In genomic region chr3:52400275-52400793, GRCh38 we compare ENCODE assay signal across 27 cellular contexts. TPM values are rescaled to one million over a fixed set of nuclear protein-coding genes. Genes with fewer than 3 reads are reported as not detected.
DNase-seq lines count a peak whose midpoint lies in the region; ATAC-seq and TF ChIP-seq lines count a peak whose summit lies in the region.
"Had no signal": no experiment of that assay in that cellular context is flagged by ENCODE, and none has a peak within 500 bp of the region (broad histone marks: within the 10 kb centered on the region; RNA-seq: fewer than 3 reads in every experiment).

No MANE protein-coding gene starts in this region.

- H3K27ac Mint-ChIP-seq in activated naive CD8-positive, alpha-beta T cell = peak overlapping the region; percentile 64
- no peak overlapping the region for H3K27ac Mint-ChIP-seq in activated naive CD8-positive, alpha-beta T cell treated with anti-CD3 and anti-CD28 coated beads for 36 hours
- H3K27ac Mint-ChIP-seq: activated CD4-positive, alpha-beta T cell treated with anti-CD3 and anti-CD28 coated beads, Interleukin-2, amount 10 ng/mL, durations not matched to agents 24 days and 14 days had no signal

- WGBS in body of pancreas, 2 donors = 59 to 78% methylated on average over 9 to 10 of the region's 10 CpGs
- WGBS in stomach, 5 donors = 47 to 71% (median 56%) methylated on average over 10 of the region's 10 CpGs
- no CpG with 5 or more reads among the region's 10 CpGs for WGBS in mesendoderm (ENCODE audit: extremely low coverage, insufficient coverage, low lambda C conversion rate)

- H3K36me3 ChIP-seq in body of pancreas (replicated peaks in 1 of 2; ENCODE audit: insufficient read depth in 1 of 2, low read depth in 2 of 2) (peaks cover 5 to 14% of the 10 kb centered on the region in 2 donors), mucosa of descending colon (ENCODE audit: low read depth) (peaks cover 18% of the 10 kb centered on the region), stomach (peaks cover 46 to 71% (median 65%) of the 10 kb centered on the region in 4 donors), mesendoderm (ENCODE audit: control insufficient read depth, insufficient read depth, low read length) (peaks cover 8% of the 10 kb centered on the region)
- H3K36me3 ChIP-seq: uterus had no signal

- H3K27ac ChIP-seq in body of pancreas = peak overlapping the region in 1 of 4 donors; percentile 43
- H3K27ac ChIP-seq in stomach = peak overlapping the region in 1 of 5 donors; percentile 11
- H3K27ac ChIP-seq in mesendoderm (ENCODE audit: low read depth, low read length) = no peak overlapping the region
- H3K27ac ChIP-seq: prostate gland, uterus had no signal

- no peak overlapping the region for H3K56ac ChIP-seq in mesendoderm (ENCODE audit: low read length)

- no peak overlapping the region for H4K8ac ChIP-seq in mesendoderm (ENCODE audit: low read depth, low read length)

- H3K4ac ChIP-seq in mesendoderm (ENCODE audit: low read depth, low read length) = no peak overlapping the region

- H3K27me3 Mint-ChIP-seq in activated naive CD8-positive, alpha-beta T cell = no peaks in the 10 kb centered on the region
- no peaks in the 10 kb centered on the region for H3K27me3 Mint-ChIP-seq in activated naive CD8-positive, alpha-beta T cell treated with anti-CD3 and anti-CD28 coated beads for 36 hours
- H3K27me3 Mint-ChIP-seq: activated CD4-positive, alpha-beta T cell treated with anti-CD3 and anti-CD28 coated beads, Interleukin-2, amount 10 ng/mL, durations not matched to agents 24 days and 14 days had no signal

- no peak overlapping the region for H3K4me3 Mint-ChIP-seq in activated naive CD8-positive, alpha-beta T cell
- no peak overlapping the region for H3K4me3 Mint-ChIP-seq in activated naive CD8-positive, alpha-beta T cell treated with anti-CD3 and anti-CD28 coated beads for 36 hours
- H3K4me3 Mint-ChIP-seq: activated CD4-positive, alpha-beta T cell treated with anti-CD3 and anti-CD28 coated beads, Interleukin-2, amount 10 ng/mL, durations not matched to agents 24 days and 14 days; nephron had no signal

- no peak overlapping the region for H2BK120ac ChIP-seq in mesendoderm (ENCODE audit: low read depth, low read length)

- H3K23ac ChIP-seq in mesendoderm (ENCODE audit: low read length) = no peak overlapping the region

- H3K27me3 ChIP-seq in body of pancreas = no peaks in the 10 kb centered on the region
- no peaks in the 10 kb centered on the region for H3K27me3 ChIP-seq in stomach
- no peaks in the 10 kb centered on the region for H3K27me3 ChIP-seq in mesendoderm (ENCODE audit: insufficient read depth, low read length, poor library complexity)
- H3K27me3 ChIP-seq: uterus had no signal

- H2AK5ac ChIP-seq in mesendoderm (ENCODE audit: low read length) = no peak overlapping the region

- intact Hi-C loops in body of pancreas (cut with DNase I) = no loop called here
- intact Hi-C loops in mucosa of descending colon (cut with DNase I, micrococcal nuclease) = no loop called here
- intact Hi-C loops in stomach (cut with DNase I; ENCODE audit: low total_unique reads) = no loop called here

- H3K4me3 ChIP-seq in body of pancreas = no peak overlapping the region
- H3K4me3 ChIP-seq in mucosa of descending colon = no peak overlapping the region
- no peak overlapping the region for H3K4me3 ChIP-seq in stomach
- H3K4me3 ChIP-seq in mesendoderm (ENCODE audit: low read length) = no peak overlapping the region
- H3K4me3 ChIP-seq: prostate gland, smooth muscle cell, uterus had no signal

- H3K9me3 Mint-ChIP-seq in activated naive CD8-positive, alpha-beta T cell (ENCODE audit: low read depth) = no peaks in the 10 kb centered on the region
- H3K9me3 Mint-ChIP-seq in activated naive CD8-positive, alpha-beta T cell treated with anti-CD3 and anti-CD28 coated beads for 36 hours = no peaks in the 10 kb centered on the region
- H3K9me3 Mint-ChIP-seq: activated CD4-positive, alpha-beta T cell treated with anti-CD3 and anti-CD28 coated beads, Interleukin-2, amount 10 ng/mL, durations not matched to agents 24 days and 14 days; nephron had no signal

- no peak for TF ChIP-seq EP300 in stomach (IDR thresholded peaks at IDR 0.05)

- H3K36me3 Mint-ChIP-seq in activated naive CD8-positive, alpha-beta T cell = no peaks in the 10 kb centered on the region
- peaks cover 3% of the 10 kb centered on the region for H3K36me3 Mint-ChIP-seq in activated naive CD8-positive, alpha-beta T cell treated with anti-CD3 and anti-CD28 coated beads for 36 hours

- H3K4me1 Mint-ChIP-seq in activated naive CD8-positive, alpha-beta T cell (ENCODE audit: low read depth) = no peaks in the 10 kb centered on the region
- no peaks in the 10 kb centered on the region for H3K4me1 Mint-ChIP-seq in activated naive CD8-positive, alpha-beta T cell treated with anti-CD3 and anti-CD28 coated beads for 36 hours
- H3K4me1 Mint-ChIP-seq: activated CD4-positive, alpha-beta T cell treated with anti-CD3 and anti-CD28 coated beads, Interleukin-2, amount 10 ng/mL, durations not matched to agents 24 days and 14 days; nephron had no signal

- H3K9ac ChIP-seq in mesendoderm (ENCODE audit: low read length) = no peak overlapping the region

- no peak overlapping the region for H3K18ac ChIP-seq in mesendoderm (ENCODE audit: low read length)

- no peak for DNase-seq in activated naive CD8-positive, alpha-beta T cell treated with anti-CD3 and anti-CD28 coated beads for 36 hours
- DNase-seq in body of pancreas = peak in 2 of 4 donors; percentile 29 to 40
- DNase-seq in mucosa of descending colon = peak in 2 of 3 donors; percentile 43 to 50
- DNase-seq in stomach = peak; percentile 61
- no peak for DNase-seq in hypothalamus (lab: John Stamatoyannopoulos, UW)
- DNase-seq in mesendoderm = no peak
- DNase-seq: activated CD4-positive, alpha-beta T cell treated with anti-CD3 and anti-CD28 coated beads, Interleukin-2, amount 10 ng/mL, durations not matched to agents 24 days and 14 days; activated CD8-positive, alpha-beta memory T cell treated with anti-CD3 and anti-CD28 coated beads, Interleukin-2, amount 50 U/mL, for 4 hours; activated gamma-delta T cell; amniotic stem cell; Calu3; caudate nucleus; mesenchymal stem cell; NCI-H1105; NCI-H2107; NCI-H526; stimulated activated CD4-positive, alpha-beta T cell treated with anti-CD3 and anti-CD28 coated beads, Interleukin-4, amount 100 ng/mL, for 4 hours; SW 1271; uterus had no signal

- H3K9me3 ChIP-seq in body of pancreas (no peaks in the 10 kb centered on the region), mucosa of descending colon (no peaks in the 10 kb centered on the region), stomach (no peaks in the 10 kb centered on the region)
- H3K9me3 ChIP-seq: prostate gland, uterus had no signal

- no peak overlapping the region for H2BK5ac ChIP-seq in mesendoderm (ENCODE audit: low read length)

- TF ChIP-seq CTCF in body of pancreas (IDR thresholded peaks at IDR 0.05) (no peak), mucosa of descending colon (IDR thresholded peaks at IDR 0.05) (no peak), stomach (IDR thresholded peaks at IDR 0.05) (no peak)

- peak; percentile 51 for ATAC-seq in body of pancreas
- ATAC-seq in mucosa of descending colon = peak; percentile 53
- ATAC-seq in activated CD4-positive, CD25-positive, alpha-beta regulatory T cell treated with anti-CD3 and anti-CD28 coated beads, Interleukin-2, amount 50 U/mL, for 24 hours = no peak

- no peaks in the 10 kb centered on the region for H3K79me1 ChIP-seq in mesendoderm (ENCODE audit: low read length)

- H3K4me1 ChIP-seq in body of pancreas (peaks cover 11% of the 10 kb centered on the region), mucosa of descending colon (ENCODE audit: low read depth) (peaks cover 7% of the 10 kb centered on the region), stomach (peaks cover 7 to 15% (median 11%) of the 10 kb centered on the region in 4 donors), mesendoderm (ENCODE audit: control insufficient read depth, low read depth, low read length) (no peaks in the 10 kb centered on the region)
- H3K4me1 ChIP-seq: prostate gland, uterus had no signal

- TF ChIP-seq POLR2A in body of pancreas (IDR thresholded peaks at IDR 0.05) (no peak), stomach (IDR thresholded peaks at IDR 0.05) (no peak)

- H3K4me2 ChIP-seq in mesendoderm (ENCODE audit: low read length) = no peak overlapping the region
- H3K4me2 ChIP-seq: smooth muscle cell had no signal

- no peak overlapping the region for H2BK15ac ChIP-seq in mesendoderm (replicated peaks; ENCODE audit: low read depth)

- no peak overlapping the region for H4K5ac ChIP-seq in mesendoderm (ENCODE audit: low read length)

- no peaks in the 10 kb centered on the region for H3K79me2 ChIP-seq in mesendoderm (ENCODE audit: control insufficient read depth, insufficient read depth, low read length)

RNA-seq across cellular contexts. Expression of gene BAP1, which starts 9.5 kb away (rescaled TPM):
- 100 to 1,000 TPM; 104 to 107 TPM for total RNA-seq in activated naive CD8-positive, alpha-beta T cell treated with anti-CD3 and anti-CD28 coated beads for 36 hours
- total RNA-seq in body of pancreas (10 to 100 TPM; 40.7 to 49.4 TPM), mucosa of descending colon (10 to 100 TPM; 69.3 to 87.0 (median 84.1) TPM), stomach (100 to 1,000 TPM in 1 of 5 donors, 10 to 100 TPM in 4; 49.4 to 137 (median 66.8) TPM)
- polyA plus RNA-seq in stomach = 10 to 100 TPM; 50.3 to 68.1 (median 52.4) TPM
- polyA plus RNA-seq in mesendoderm (2013, experiment 1 of 2) = 39.0 TPM
- 38.6 TPM for polyA plus RNA-seq in mesendoderm (2013, experiment 2 of 2)

RNA-seq across cellular contexts. Expression of gene PHF7, which starts 10.1 kb away (rescaled TPM):
- 10 to 100 TPM; 15.4 to 16.6 TPM for total RNA-seq in activated naive CD8-positive, alpha-beta T cell treated with anti-CD3 and anti-CD28 coated beads for 36 hours
- 1 to 10 TPM; 4.0 to 4.9 TPM for total RNA-seq in body of pancreas
- 10 to 100 TPM; 13.9 to 24.7 (median 17.6) TPM for total RNA-seq in mucosa of descending colon
- 10 to 100 TPM; 11.4 to 53.3 (median 15.2) TPM for total RNA-seq in stomach
- polyA plus RNA-seq in stomach = 10 to 100 TPM in 1 of 3 donors, 1 to 10 TPM in 2; 3.7 to 10.2 (median 4.1) TPM
- 4.9 TPM for polyA plus RNA-seq in mesendoderm (2013, experiment 1 of 2)
- polyA plus RNA-seq in mesendoderm (2013, experiment 2 of 2) = 4.9 TPM

RNA-seq across cellular contexts. Expression of gene SEMA3G, which starts 44.6 kb away (rescaled TPM):
- total RNA-seq in activated naive CD8-positive, alpha-beta T cell treated with anti-CD3 and anti-CD28 coated beads for 36 hours = under 1 TPM in 1 of 2 experiments, not detected in 1; 0.19 TPM
- total RNA-seq in body of pancreas = 10 to 100 TPM in 1 of 2 donors, 1 to 10 TPM in 1; 3.9 to 13.2 TPM
- 10 to 100 TPM in 1 of 3 donors, 1 to 10 TPM in 2; 2.7 to 10.2 (median 3.1) TPM for total RNA-seq in mucosa of descending colon
- 1 to 10 TPM in 3 of 5 donors, under 1 TPM in 2; under 0.01 to 9.6 (median 1.7) TPM for total RNA-seq in stomach
- 1 to 10 TPM; 1.4 to 2.3 (median 1.9) TPM for polyA plus RNA-seq in stomach
- polyA plus RNA-seq in mesendoderm (2013, experiment 1 of 2) = 0.56 TPM
- polyA plus RNA-seq in mesendoderm (2013, experiment 2 of 2) = 0.62 TPM
- total RNA-seq: A673, fibroblast of villous mesenchyme had no signal
- polyA plus RNA-seq: BJ had no signal

RNA-seq across cellular contexts. Expression of gene TNNC1, which starts 53.5 kb away (rescaled TPM):
- 1 to 10 TPM; 2.9 to 4.2 TPM for total RNA-seq in activated naive CD8-positive, alpha-beta T cell treated with anti-CD3 and anti-CD28 coated beads for 36 hours
- 10 to 100 TPM in 1 of 2 donors, under 1 TPM in 1; 0.99 to 10.4 TPM for total RNA-seq in body of pancreas
- 1 to 10 TPM in 2 of 3 donors, under 1 TPM in 1; 0.60 to 6.3 (median 2.5) TPM for total RNA-seq in mucosa of descending colon
- total RNA-seq in stomach = 1 to 10 TPM in 2 of 5 donors, not detected in 3; 3.1 to 6.5 TPM
- polyA plus RNA-seq in stomach = 10 to 100 TPM in 2 of 3 donors, 1 to 10 TPM in 1; 4.9 to 41.1 (median 20.3) TPM
- polyA plus RNA-seq in mesendoderm (2013, experiment 1 of 2) = 6.0 TPM
- polyA plus RNA-seq in mesendoderm (2013, experiment 2 of 2) = 6.5 TPM
- total RNA-seq: A673 had no signal

RNA-seq across cellular contexts. Expression of gene NISCH, which starts 55.1 kb away (rescaled TPM):
- 10 to 100 TPM; 55.0 to 57.3 TPM for total RNA-seq in activated naive CD8-positive, alpha-beta T cell treated with anti-CD3 and anti-CD28 coated beads for 36 hours
- 100 to 1,000 TPM in 1 of 2 donors, 10 to 100 TPM in 1; 58.9 to 115 TPM for total RNA-seq in body of pancreas
- 10 to 100 TPM; 57.6 to 91.0 (median 72.1) TPM for total RNA-seq in mucosa of descending colon
- 100 to 1,000 TPM in 3 of 5 donors, 10 to 100 TPM in 2; 68.5 to 456 (median 147) TPM for total RNA-seq in stomach
- polyA plus RNA-seq in stomach = 10 to 100 TPM; 18.3 to 36.4 (median 19.9) TPM
- 28.4 TPM for polyA plus RNA-seq in mesendoderm (2013, experiment 1 of 2)
- 29.0 TPM for polyA plus RNA-seq in mesendoderm (2013, experiment 2 of 2)

Comparison
In these comparisons a context has a peak if more than half of its experiments do, and no peak if none do; other contexts are left out.
1. DNase-seq: peak in mucosa of descending colon (2 of 3) and stomach (single experiment); none in activated naive CD8-positive, alpha-beta T cell treated with anti-CD3 and anti-CD28 coated beads for 36 hours (single experiment), hypothalamus (0 of 51) and mesendoderm (single experiment).
2. ATAC-seq: peak in body of pancreas (single experiment) and mucosa of descending colon (single experiment); none in activated CD4-positive, CD25-positive, alpha-beta regulatory T cell treated with anti-CD3 and anti-CD28 coated beads, Interleukin-2, amount 50 U/mL, for 24 hours (0 of 2).